ENCODE assay signal across 12 cellular contexts in genomic region chrX:17414839-17415238, GRCh38. TPM values are rescaled to one million over a fixed set of nuclear protein-coding genes. Genes with fewer than 3 reads are reported as not detected.
A peak's percentile ranks its signal among the peaks of the same experiment; 100 is the strongest.
DNase-seq lines count a peak whose midpoint lies in the region; ATAC-seq and TF ChIP-seq lines count a peak whose summit lies in the region.
"Had no signal": no experiment of that assay in that cellular context is flagged by ENCODE, and none has a peak within 500 bp of the region (broad histone marks: within the 10 kb centered on the region; RNA-seq: fewer than 3 reads in every experiment).

No MANE protein-coding gene starts in this region.

- intact Hi-C loops in body of pancreas (cut with DNase I), result no loop called here

- H3K27ac Mint-ChIP-seq in natural killer cell treated with Interleukin-12 subunit alpha and Interleukin-12 subunit beta and Interleukin-15 and Interleukin-18, amount 100 ng/mL, for 72 hours, result no peak overlapping the region

- no peaks in the 10 kb centered on the region for H3K9me3 Mint-ChIP-seq in natural killer cell treated with Interleukin-12 subunit alpha and Interleukin-12 subunit beta and Interleukin-15 and Interleukin-18, amount 100 ng/mL, for 72 hours

- H3K9ac ChIP-seq in iPS-18a (ENCODE audit: low read length), result peak overlapping the region; percentile 4

- no peak for TF ChIP-seq EP300 in suprapubic skin (IDR thresholded peaks at IDR 0.05)

- peaks cover 0 to 19% of the 10 kb centered on the region in 2 donors for H3K27me3 Mint-ChIP-seq in natural killer cell treated with Interleukin-12 subunit alpha and Interleukin-12 subunit beta and Interleukin-15 and Interleukin-18, amount 100 ng/mL, for 72 hours

- H3K4me1 Mint-ChIP-seq in natural killer cell treated with Interleukin-12 subunit alpha and Interleukin-12 subunit beta and Interleukin-15 and Interleukin-18, amount 100 ng/mL, for 72 hours (ENCODE audit: low read depth in 2 of 2), result no peaks in the 10 kb centered on the region

- no peaks in the 10 kb centered on the region for H3K4me1 ChIP-seq in body of pancreas
- peaks cover 60% of the 10 kb centered on the region for H3K4me1 ChIP-seq in iPS-18a (ENCODE audit: control insufficient read depth, low read depth, low read length)
- peaks cover 21% of the 10 kb centered on the region for H3K4me1 ChIP-seq in suprapubic skin

- H3K4me3 ChIP-seq in body of pancreas (no peak overlapping the region), iPS-18a (ENCODE audit: low read length) (peak overlapping the region; percentile 29), suprapubic skin (no peak overlapping the region)

- H3K27ac ChIP-seq in body of pancreas, result no peak overlapping the region
- no peak overlapping the region for H3K27ac ChIP-seq in iPS-18a (ENCODE audit: low read length)
- peak overlapping the region; percentile 38 for H3K27ac ChIP-seq in suprapubic skin
- H3K27ac ChIP-seq: 22Rv1 had no signal

- ATAC-seq in body of pancreas (peak; percentile 47), SK-N-SH treated with all-trans-retinoic acid at 6 μM for 48 hours (no peak)
- no peak for ATAC-seq in natural killer cell treated with Interleukin-12 subunit alpha and Interleukin-12 subunit beta and Interleukin-15 and Interleukin-18, amount 100 ng/mL, for 72 hours

- H3K9me3 ChIP-seq in body of pancreas (no peaks in the 10 kb centered on the region), iPS-18a (ENCODE audit: control insufficient read depth, low read depth, low read length) (no peaks in the 10 kb centered on the region), suprapubic skin (no peaks in the 10 kb centered on the region)

- H3K4me3 Mint-ChIP-seq in natural killer cell treated with Interleukin-12 subunit alpha and Interleukin-12 subunit beta and Interleukin-15 and Interleukin-18, amount 100 ng/mL, for 72 hours, result no peak overlapping the region

- H3K27me3 ChIP-seq in body of pancreas (no peaks in the 10 kb centered on the region), iPS-18a (ENCODE audit: control insufficient read depth, insufficient read depth, low read length) (no peaks in the 10 kb centered on the region), suprapubic skin (no peaks in the 10 kb centered on the region)

- H3K36me3 Mint-ChIP-seq in natural killer cell treated with Interleukin-12 subunit alpha and Interleukin-12 subunit beta and Interleukin-15 and Interleukin-18, amount 100 ng/mL, for 72 hours, result no peaks in the 10 kb centered on the region

- no peak for TF ChIP-seq CTCF in body of pancreas (IDR thresholded peaks at IDR 0.05)
- TF ChIP-seq CTCF in suprapubic skin (IDR thresholded peaks at IDR 0.05), result no peak

- WGBS in body of pancreas, 2 donors, result 7 to 17% methylated on average over 5 to 6 of the region's 6 CpGs
- WGBS in suprapubic skin, result 30% methylated on average over 6 of the region's 6 CpGs

- DNase-seq in DMS 273 (lab: John Stamatoyannopoulos, UW; ENCODE audit: unreplicated experiment) (peak; percentile 32), DMS 273 treated with DMSO at 0.1 percent for 48 hours (lab: John Stamatoyannopoulos, UW) (no peak), body of pancreas (peak; percentile 25 to 52 (median 38)), suprapubic skin (ENCODE audit: low spot score in 2 of 2) (peak in 1 of 2 donors; percentile 62), D341Med (ENCODE audit: low spot score) (no peak)
- no peak for DNase-seq in natural killer cell treated with Interleukin-12 subunit alpha and Interleukin-12 subunit beta and Interleukin-15 and Interleukin-18, amount 100 ng/mL, for 72 hours (ENCODE audit: low spot score)
- DNase-seq: DMS79 treated with DMSO at 0.1 percent for 48 hours, Kasumi-1, T-helper 9 cell had no signal

- TF ChIP-seq POLR2A in body of pancreas (IDR thresholded peaks at IDR 0.05), result no peak
- no peak for TF ChIP-seq POLR2A in suprapubic skin (IDR thresholded peaks at IDR 0.05)

- H3K36me3 ChIP-seq in body of pancreas (replicated peaks in 1 of 2; ENCODE audit: insufficient read depth in 1 of 2, low read depth in 2 of 2) (no peaks in the 10 kb centered on the region), iPS-18a (ENCODE audit: control insufficient read depth, low read depth, low read length) (no peaks in the 10 kb centered on the region), suprapubic skin (no peaks in the 10 kb centered on the region)

TF ChIP-seq in SK-N-SH treated with all-trans-retinoic acid at 6 μM for 48 hours, 23 proteins besides CTCF, POLR2A, EP300 and RAD21:
- TF ChIP-seq BACH2 (CRISPR knock-in tag; IDR thresholded peaks at IDR 0.05; ENCODE audit: borderline replicate concordance) (no peak), RARB (CRISPR knock-in tag; IDR thresholded peaks at IDR 0.05) (no peak), TOX (CRISPR knock-in tag; IDR thresholded peaks at IDR 0.05; ENCODE audit: borderline replicate concordance) (no peak), CREB5 (CRISPR knock-in tag; IDR thresholded peaks at IDR 0.05; ENCODE audit: low read depth) (no peak), TCF4 (CRISPR knock-in tag; IDR thresholded peaks at IDR 0.05; ENCODE audit: borderline replicate concordance) (no peak), PPARA (CRISPR knock-in tag; IDR thresholded peaks at IDR 0.05; ENCODE audit: borderline replicate concordance) (no peak), ZFP30 (CRISPR knock-in tag; IDR thresholded peaks at IDR 0.05) (no peak), CSDC2 (CRISPR knock-in tag; IDR thresholded peaks at IDR 0.05) (no peak), ARNTL (CRISPR knock-in tag; IDR thresholded peaks at IDR 0.05; ENCODE audit: borderline replicate concordance, low read depth) (no peak)
- TF ChIP-seq, protein P1, sequence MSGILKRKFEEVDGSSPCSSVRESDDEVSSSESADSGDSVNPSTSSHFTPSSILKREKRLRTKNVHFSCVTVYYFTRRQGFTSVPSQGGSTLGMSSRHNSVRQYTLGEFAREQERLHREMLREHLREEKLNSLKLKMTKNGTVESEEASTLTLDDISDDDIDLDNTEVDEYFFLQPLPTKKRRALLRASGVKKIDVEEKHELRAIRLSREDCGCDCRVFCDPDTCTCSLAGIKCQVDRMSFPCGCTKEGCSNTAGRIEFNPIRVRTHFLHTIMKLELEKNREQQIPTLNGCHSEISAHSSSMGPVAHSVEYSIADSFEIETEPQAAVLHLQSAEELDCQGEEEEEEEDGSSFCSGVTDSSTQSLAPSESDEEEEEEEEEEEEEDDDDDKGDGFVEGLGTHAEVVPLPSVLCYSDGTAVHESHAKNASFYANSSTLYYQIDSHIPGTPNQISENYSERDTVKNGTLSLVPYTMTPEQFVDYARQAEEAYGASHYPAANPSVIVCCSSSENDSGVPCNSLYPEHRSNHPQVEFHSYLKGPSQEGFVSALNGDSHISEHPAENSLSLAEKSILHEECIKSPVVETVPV (CRISPR knock-in tag; IDR thresholded peaks at IDR 0.05), result no peak

RNA-seq across cellular contexts. Expression of gene NHS, which starts 39.8 kb away (rescaled TPM):
- total RNA-seq in body of pancreas, result 1 to 10 TPM in 1 of 2 donors, under 1 TPM in 1; under 0.01 to 1.3 TPM
- total RNA-seq in suprapubic skin, result 1 to 10 TPM; 4.6 to 9.9 (median 7.2) TPM
- under 1 TPM; 0.14 to 0.71 TPM for total RNA-seq in natural killer cell treated with Interleukin-12 subunit alpha and Interleukin-12 subunit beta and Interleukin-15 and Interleukin-18, amount 100 ng/mL, for 72 hours

Comparison
In these comparisons a context has a peak if more than half of its experiments do, and no peak if none do; other contexts are left out.
1. DNase-seq: peak in DMS 273 (single experiment) and body of pancreas (4 of 4); none in DMS 273 treated with DMSO at 0.1 percent for 48 hours (single experiment), D341Med (single experiment) and natural killer cell treated with Interleukin-12 subunit alpha and Interleukin-12 subunit beta and Interleukin-15 and Interleukin-18, amount 100 ng/mL, for 72 hours (single experiment).